ENCODE assay signal across 8 cellular contexts in the genomic region with DNA sequence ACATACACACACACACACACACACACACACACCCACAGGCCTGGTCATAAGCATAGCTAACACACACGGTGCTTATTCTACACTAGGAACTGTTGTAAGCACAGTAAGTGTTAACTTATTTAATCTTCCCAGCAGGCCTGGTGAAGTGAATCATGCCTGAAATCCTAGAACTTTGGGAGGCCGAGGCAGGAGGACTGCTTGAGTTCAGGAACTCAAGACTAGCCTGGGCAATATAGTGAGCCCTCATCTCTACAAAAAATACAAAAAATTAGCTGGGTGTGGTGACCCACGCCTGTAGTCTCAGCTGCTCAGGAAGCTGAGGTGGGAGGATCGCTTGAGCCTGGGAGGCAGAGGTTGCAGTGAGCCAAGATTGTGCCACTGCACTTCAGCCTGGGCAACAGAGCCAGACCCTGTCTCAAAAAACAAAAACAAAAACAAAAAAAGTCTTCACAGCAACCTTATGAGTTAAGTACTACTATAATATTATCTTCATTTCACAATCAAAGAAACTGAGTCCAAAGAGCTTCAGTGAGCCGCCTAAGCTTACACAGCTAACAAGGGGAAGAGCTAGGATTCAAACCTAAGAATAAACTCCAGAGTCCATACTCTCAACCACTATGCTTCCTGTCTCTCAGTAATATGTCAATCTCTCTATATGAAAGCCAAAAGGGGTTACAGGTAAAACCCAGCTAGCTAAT. TPM values are rescaled to one million over a fixed set of nuclear protein-coding genes. Genes with fewer than 3 reads are reported as not detected.
A peak's percentile ranks its signal among the peaks of the same experiment; 100 is the strongest.
DNase-seq lines count a peak whose midpoint lies in the region; ATAC-seq, FAIRE-seq and TF ChIP-seq lines count a peak whose summit lies in the region.

No MANE protein-coding gene starts in this region.

- peak overlapping the region; percentile 54 for H3K27ac Mint-ChIP-seq in activated T-helper 17 cell treated with anti-CD3 and anti-CD28 coated beads, Interleukin-2, amount 50 U/mL, for 72 hours

- FAIRE-seq in kidney (lab: Jason Lieb, UNC): no peak

- WGBS in stomach, 5 donors: 21 to 44% (median 27%) methylated on average over 5 of the region's 5 CpGs

- peak overlapping the region; percentile 62 to 73 for H3K4me3 ChIP-seq in kidney (ENCODE audit: low read length in 2 of 2)
- peak overlapping the region; percentile 87 to 95 (median 90) for H3K4me3 ChIP-seq in stomach

- ATAC-seq in activated T-helper 17 cell treated with anti-CD3 and anti-CD28 coated beads, Interleukin-2, amount 50 U/mL, for 72 hours (replicated peaks): no peak
- no peak for ATAC-seq in HG03354 (IDR thresholded peaks at IDR 0.05; ENCODE audit: poor library complexity, severe bottlenecking, unreplicated experiment)

- no peaks in the 10 kb centered on the region for H3K9me3 Mint-ChIP-seq in activated T-helper 17 cell treated with anti-CD3 and anti-CD28 coated beads, Interleukin-2, amount 50 U/mL, for 72 hours

- TF ChIP-seq CTCF in kidney (IDR thresholded peaks at IDR 0.05; ENCODE audit: borderline replicate concordance, extremely low read depth, insufficient read depth) (no peak), stomach (IDR thresholded peaks at IDR 0.05) (no peak)

- intact Hi-C loops in kidney (cut with DNase I): no loop called here
- intact Hi-C loops in stomach (cut with DNase I; ENCODE audit: low total_unique reads): no loop called here

- TF ChIP-seq EP300 in stomach (IDR thresholded peaks at IDR 0.05): no peak

- no peaks in the 10 kb centered on the region for H3K9me3 ChIP-seq in kidney (ENCODE audit: control insufficient read depth in 1 of 2, low read length in 2 of 2)
- H3K9me3 ChIP-seq in stomach: no peaks in the 10 kb centered on the region

- H3K27ac ChIP-seq in kidney (ENCODE audit: low read depth in 2 of 2, low read length in 2 of 2) (peak overlapping the region; percentile 10 to 55), stomach (peak overlapping the region; percentile 65 to 95 (median 91))

- H3K4me1 Mint-ChIP-seq in activated T-helper 17 cell treated with anti-CD3 and anti-CD28 coated beads, Interleukin-2, amount 50 U/mL, for 72 hours: peaks cover 15% of the 10 kb centered on the region

- H3K27me3 ChIP-seq in stomach: no peaks in the 10 kb centered on the region

- H3K4me1 ChIP-seq in kidney (ENCODE audit: control insufficient read depth in 1 of 2, insufficient read depth in 1 of 2, low read depth in 1 of 2, low read length in 2 of 2): peaks cover 3 to 12% of the 10 kb centered on the region in 2 donors
- H3K4me1 ChIP-seq in stomach: peaks cover 41 to 80% (median 64%) of the 10 kb centered on the region in 4 donors

- H3K9ac ChIP-seq in kidney (ENCODE audit: low read length in 2 of 2): peak overlapping the region in 1 of 2 donors; percentile 56

- H3K36me3 ChIP-seq in kidney (ENCODE audit: control insufficient read depth in 1 of 2, insufficient read depth in 2 of 2, low read length in 2 of 2): no peaks in the 10 kb centered on the region
- H3K36me3 ChIP-seq in stomach: no peaks in the 10 kb centered on the region

- peak overlapping the region; percentile 91 for H3K4me3 Mint-ChIP-seq in activated T-helper 17 cell treated with anti-CD3 and anti-CD28 coated beads, Interleukin-2, amount 50 U/mL, for 72 hours

- no peak for TF ChIP-seq POLR2A in stomach (IDR thresholded peaks at IDR 0.05)

- no peaks in the 10 kb centered on the region for H3K27me3 Mint-ChIP-seq in activated T-helper 17 cell treated with anti-CD3 and anti-CD28 coated beads, Interleukin-2, amount 50 U/mL, for 72 hours

- H3K36me3 Mint-ChIP-seq in activated T-helper 17 cell treated with anti-CD3 and anti-CD28 coated beads, Interleukin-2, amount 50 U/mL, for 72 hours (ENCODE audit: low read depth): no peaks in the 10 kb centered on the region

- DNase-seq in SIG-M5 treated with dmso at 0.1 percent for 504 hours (lab: John Stamatoyannopoulos, UW; ENCODE audit: unreplicated experiment): peak; percentile 31
- no peak for DNase-seq in SIG-M5 (lab: John Stamatoyannopoulos, UW)
- DNase-seq in kidney: no peak
- no peak for DNase-seq in stomach
- DNase-seq in SK-N-DZ (ENCODE audit: low spot score): no peak
- no peak for DNase-seq in NCI-H2107 treated with DMSO at 0.1 percent for 48 hours (lab: John Stamatoyannopoulos, UW; ENCODE audit: unreplicated experiment)

RNA-seq across cellular contexts. Expression of a gene that starts 2.3 kb away (rescaled TPM):
- total RNA-seq in activated T-helper 17 cell treated with anti-CD3 and anti-CD28 coated beads, Interleukin-2, amount 50 U/mL, for 72 hours: 1 to 10 TPM; 3.3 to 4.1 TPM
- total RNA-seq in kidney (20.4 TPM), stomach (10 to 100 TPM in 4 of 5 donors, 1 to 10 TPM in 1; 4.1 to 26.8 (median 15.8) TPM)
- polyA plus RNA-seq in kidney (ENCODE audit: insufficient read depth, low read depth, low replicate concordance) (12.4 TPM), stomach (1 to 10 TPM; 3.5 to 4.1 (median 3.7) TPM)
- 11.4 TPM in 2 replicates for polyA plus RNA-seq in SK-N-DZ (2014; cell fraction: cytosol; rRNA removed)
- 4.1 and 4.5 TPM in 2 replicates for polyA plus RNA-seq in SK-N-DZ (2014; cell fraction: nucleus; rRNA removed)
